1 cellular context compared by ENCODE assay signal in the genomic region with DNA sequence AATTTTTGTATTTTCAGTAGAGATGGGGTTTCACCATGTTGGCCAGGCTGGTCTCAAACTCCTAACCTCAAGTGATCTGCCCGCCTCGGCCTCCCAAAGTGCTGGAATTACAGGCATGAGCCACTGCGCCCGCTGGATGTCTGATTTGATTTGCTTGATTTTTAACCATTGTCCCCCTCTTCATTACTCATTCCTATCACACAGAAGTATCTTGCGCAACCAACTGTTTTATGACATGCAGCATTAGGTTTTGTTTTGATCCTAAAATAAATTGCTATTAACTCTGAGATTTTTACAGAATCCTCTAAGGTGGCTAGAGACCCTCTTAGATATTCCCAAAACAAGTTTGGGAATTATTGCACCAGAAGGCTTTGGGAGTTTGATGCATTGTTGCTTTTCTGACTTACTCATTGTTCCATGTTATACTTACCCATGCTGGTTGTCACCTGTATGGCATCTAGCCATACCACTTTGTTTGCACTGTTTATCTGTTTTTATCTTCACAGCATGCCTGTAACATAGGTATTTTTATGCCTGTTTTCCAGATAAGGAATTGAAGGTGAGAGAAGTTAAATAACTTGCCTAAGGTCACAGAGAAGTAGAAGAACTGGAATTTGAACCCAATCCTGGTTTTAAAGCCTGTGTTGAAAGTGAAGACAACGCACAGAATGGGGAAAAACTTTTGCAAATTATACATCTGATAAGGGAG.
TF ChIP-seq lines count a peak whose summit lies in the region.

No MANE protein-coding gene starts in this region.

TF ChIP-seq in K562, 482 proteins besides CTCF, POLR2A, EP300 and RAD21 (continued from another document):
- no peak for TF ChIP-seq ZNF324 (CRISPR knock-in tag; IDR thresholded peaks at IDR 0.05)
- TF ChIP-seq ETV5 (CRISPR knock-in tag; IDR thresholded peaks at IDR 0.05; ENCODE audit: low read depth) = no peak
- TF ChIP-seq SREBF1 (IDR thresholded peaks at IDR 0.05; ENCODE audit: borderline replicate concordance, low read depth, low read length) = no peak
- TF ChIP-seq KDM2B (CRISPR knock-in tag; IDR thresholded peaks at IDR 0.05) = no peak
- TF ChIP-seq, protein P1, sequence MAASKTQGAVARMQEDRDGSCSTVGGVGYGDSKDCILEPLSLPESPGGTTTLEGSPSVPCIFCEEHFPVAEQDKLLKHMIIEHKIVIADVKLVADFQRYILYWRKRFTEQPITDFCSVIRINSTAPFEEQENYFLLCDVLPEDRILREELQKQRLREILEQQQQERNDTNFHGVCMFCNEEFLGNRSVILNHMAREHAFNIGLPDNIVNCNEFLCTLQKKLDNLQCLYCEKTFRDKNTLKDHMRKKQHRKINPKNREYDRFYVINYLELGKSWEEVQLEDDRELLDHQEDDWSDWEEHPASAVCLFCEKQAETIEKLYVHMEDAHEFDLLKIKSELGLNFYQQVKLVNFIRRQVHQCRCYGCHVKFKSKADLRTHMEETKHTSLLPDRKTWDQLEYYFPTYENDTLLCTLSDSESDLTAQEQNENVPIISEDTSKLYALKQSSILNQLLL (CRISPR knock-in tag; IDR thresholded peaks at IDR 0.05; ENCODE audit: borderline replicate concordance) = no peak
- TF ChIP-seq ZNF212 (CRISPR knock-in tag; IDR thresholded peaks at IDR 0.05) = no peak
- TF ChIP-seq E2F3 (CRISPR knock-in tag; IDR thresholded peaks at IDR 0.05) = no peak
- no peak for TF ChIP-seq SMC3 (conservative IDR thresholded peaks at IDR 0.05; ENCODE audit: insufficient read depth, low read depth, low read length)
